In genomic region chr14:61213930-61214329, GRCh38 we compare ENCODE assay signal across 27 cellular contexts.
DNase-seq lines count a peak whose midpoint lies in the region; ATAC-seq and TF ChIP-seq lines count a peak whose summit lies in the region.
"Had no signal": no experiment of that assay in that cellular context is flagged by ENCODE, and none has a peak within 500 bp of the region (broad histone marks: within the 10 kb centered on the region; RNA-seq: fewer than 3 reads in every experiment).

No MANE protein-coding gene starts in this region.

- H3K4me1 Mint-ChIP-seq in nephron progenitor cell: peaks cover 70% of the 10 kb centered on the region
- H3K4me1 Mint-ChIP-seq in T-cell: no peaks in the 10 kb centered on the region
- H3K4me1 Mint-ChIP-seq: B cell had no signal

- peak; percentile 5 for DNase-seq in stimulated activated CD4-positive, alpha-beta T cell treated with anti-CD3 and anti-CD28 coated beads, Interleukin-15, amount 100 ng/mL, for 24 hours
- DNase-seq in stimulated activated CD4-positive, alpha-beta T cell treated with anti-CD3 and anti-CD28 coated beads, Interleukin-1b, Interleukin-23, amount 100 ng/mL, for 48 hours: no peak
- DNase-seq in SK-N-MC (ENCODE audit: low read depth, low spot score) (no peak), nephron progenitor cell (no peak), T-cell (no peak), right atrium auricular region (ENCODE audit: low spot score) (no peak)
- DNase-seq: ACHN; activated CD4-positive, alpha-beta T cell treated with anti-CD3 and anti-CD28 coated beads, Interleukin-2, amount 50 U/mL, for 1 hour; activated naive CD4-positive, alpha-beta T cell treated with anti-CD3 and anti-CD28 coated beads for 36 hours; amniotic stem cell; CD4-positive, alpha-beta memory T cell; esophagus squamous epithelium; H7; kidney glomerular epithelial cell; MM.1S; NCI-H146; NCI-H446 treated with DMSO at 0.1 percent for 48 hours; NCI-H774; SHP77 treated with DMSO at 0.1 percent for 48 hours; stimulated activated naive CD4-positive, alpha-beta T cell treated with Interleukin-2 at 50 U/mL for 16 hours; WERI-Rb-1 had no signal

- peak overlapping the region; percentile 43 for H3K27ac Mint-ChIP-seq in nephron progenitor cell
- no peak overlapping the region for H3K27ac Mint-ChIP-seq in T-cell
- H3K27ac Mint-ChIP-seq: activated naive CD4-positive, alpha-beta T cell treated with anti-CD3 and anti-CD28 coated beads for 36 hours; B cell; CD4-positive, alpha-beta memory T cell; mesothelial cell of epicardium had no signal

- H3K36me3 ChIP-seq in SK-N-MC (ENCODE audit: insufficient read depth, low read length) (no peaks in the 10 kb centered on the region), right atrium auricular region (no peaks in the 10 kb centered on the region)
- H3K36me3 ChIP-seq: esophagus squamous epithelium, thoracic aorta, WERI-Rb-1 had no signal

- TF ChIP-seq CTCF in nephron progenitor cell (IDR thresholded peaks at IDR 0.05): no peak
- TF ChIP-seq CTCF in right atrium auricular region (IDR thresholded peaks at IDR 0.05): no peak

- CTCF ChIA-PET in T-cell (lab: Charles Lee): no interaction called here

- no peak for ATAC-seq in GM21390 (IDR thresholded peaks at IDR 0.05; ENCODE audit: unreplicated experiment)
- ATAC-seq in T-cell (replicated peaks in 1 of 4): no peak
- ATAC-seq: GM12878 had no signal

- POLR2A ChIA-PET in T-cell (lab: Charles Lee): no interaction called here

- H3K27me3 Mint-ChIP-seq in nephron progenitor cell (ENCODE audit: low read depth, poor library complexity) (peaks cover 5% of the 10 kb centered on the region), T-cell (peaks cover 11 to 38% of the 10 kb centered on the region in 2 donors)

- no peaks in the 10 kb centered on the region for H3K36me3 Mint-ChIP-seq in nephron progenitor cell (ENCODE audit: low read depth)
- no peaks in the 10 kb centered on the region for H3K36me3 Mint-ChIP-seq in T-cell
- H3K36me3 Mint-ChIP-seq: CD4-positive, alpha-beta memory T cell; mesothelial cell of epicardium had no signal

- no peaks in the 10 kb centered on the region for H3K27me3 ChIP-seq in right atrium auricular region

- peaks cover 3% of the 10 kb centered on the region for H3K9me3 Mint-ChIP-seq in nephron progenitor cell
- no peaks in the 10 kb centered on the region for H3K9me3 Mint-ChIP-seq in T-cell
- H3K9me3 Mint-ChIP-seq: activated naive CD4-positive, alpha-beta T cell treated with anti-CD3 and anti-CD28 coated beads for 36 hours; mesothelial cell of epicardium had no signal

- H3K27ac ChIP-seq in SK-N-MC (peak overlapping the region; percentile 98), right atrium auricular region (no peak overlapping the region)
- H3K27ac ChIP-seq: esophagus squamous epithelium, HL-60, WERI-Rb-1 had no signal

- H3K4me3 Mint-ChIP-seq in nephron progenitor cell (no peak overlapping the region), T-cell (no peak overlapping the region)
- H3K4me3 Mint-ChIP-seq: activated naive CD4-positive, alpha-beta T cell treated with anti-CD3 and anti-CD28 coated beads for 36 hours; B cell; CD4-positive, alpha-beta memory T cell; mesothelial cell of epicardium had no signal

- H3K9me3 ChIP-seq in SK-N-MC (ENCODE audit: low read depth, low read length) (no peaks in the 10 kb centered on the region), right atrium auricular region (no peaks in the 10 kb centered on the region)
- H3K9me3 ChIP-seq: esophagus squamous epithelium, thoracic aorta had no signal

- H3K4me1 ChIP-seq in right atrium auricular region: peaks cover 0 to 7% of the 10 kb centered on the region in 2 donors

- no peak overlapping the region for H3K9ac ChIP-seq in SK-N-MC (ENCODE audit: insufficient read length)

- H3K4me3 ChIP-seq in SK-N-MC (peak overlapping the region; percentile 58; the same call in 1 of the 2 replicates), right atrium auricular region (no peak overlapping the region)
- H3K4me3 ChIP-seq: esophagus squamous epithelium, GM12878, thoracic aorta had no signal
